ENCODE assay signal across 8 cellular contexts in the genomic region with DNA sequence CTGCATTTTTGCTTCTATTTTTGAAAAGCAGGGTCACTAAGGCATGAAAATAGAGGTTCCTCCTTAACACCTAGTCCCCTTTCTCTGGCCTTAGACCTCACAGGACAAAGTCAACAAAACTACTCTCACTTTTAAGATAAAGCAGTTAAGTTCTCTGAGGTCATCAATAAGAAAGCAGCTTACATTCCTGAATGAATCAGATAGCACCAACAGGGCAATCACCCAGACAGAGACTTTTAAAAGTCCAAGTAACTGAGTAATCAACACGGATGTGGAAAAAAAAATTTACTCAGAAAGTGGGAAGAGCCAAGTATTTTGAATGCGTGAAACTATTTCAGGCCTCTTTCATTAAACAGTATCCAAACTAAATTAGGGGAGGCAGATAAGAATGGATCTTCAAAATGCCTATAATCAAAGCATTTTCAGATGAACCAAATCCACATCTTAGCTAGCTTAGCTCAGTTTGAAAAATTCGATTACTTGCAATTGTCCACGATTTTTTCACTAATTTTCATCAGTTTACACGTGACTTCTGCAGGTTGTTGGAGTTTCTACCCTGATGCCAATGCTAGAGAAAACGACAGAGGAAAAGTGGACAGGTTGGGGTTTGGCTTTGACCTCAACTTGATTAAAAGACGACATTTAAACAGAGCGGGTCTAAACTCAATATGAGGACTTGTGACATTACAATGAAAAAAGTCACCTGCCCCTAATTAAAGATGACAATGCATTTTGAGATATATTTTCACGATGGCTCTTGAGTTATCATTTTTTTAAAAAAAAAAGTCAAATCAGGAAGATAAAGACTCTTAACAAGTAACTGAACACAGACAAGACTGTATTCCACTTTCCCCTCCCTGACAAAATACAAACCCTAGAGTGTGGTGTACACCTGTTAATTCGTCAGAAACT. TPM values are rescaled to one million over a fixed set of nuclear protein-coding genes. Genes with fewer than 3 reads are reported as not detected.
DNase-seq lines count a peak whose midpoint lies in the region; ATAC-seq lines count a peak whose summit lies in the region.

No MANE protein-coding gene starts in this region.

- H3K36me3 ChIP-seq in rectal smooth muscle tissue (ENCODE audit: control insufficient read depth, insufficient read depth, low read length) = no peaks in the 10 kb centered on the region

- peaks cover 11% of the 10 kb centered on the region for H3K4me1 ChIP-seq in rectal smooth muscle tissue (ENCODE audit: control insufficient read depth, insufficient read depth, low read length)

- H3K27me3 ChIP-seq in rectal smooth muscle tissue (ENCODE audit: control insufficient read depth, insufficient read depth, low read length) = no peaks in the 10 kb centered on the region

- H3K27ac ChIP-seq in rectal smooth muscle tissue (ENCODE audit: low read depth, low read length) = peak overlapping the region; percentile 78

- DNase-seq in GM04504 (ENCODE audit: low read depth) (peak; percentile 46), T-cell (no peak), glomerular visceral epithelial cell (ENCODE audit: extremely low spot score) (peak; percentile 83), CD1c-positive myeloid dendritic cell (ENCODE audit: extremely low spot score) (no peak), inferior parietal cortex (ENCODE audit: extremely low spot score) (no peak), NCI-H187 treated with DMSO at 0.1 percent for 48 hours (lab: John Stamatoyannopoulos, UW) (no peak)

- no peaks in the 10 kb centered on the region for H3K36me3 Mint-ChIP-seq in T-cell

- peaks cover 9 to 14% (median 12%) of the 10 kb centered on the region in 3 donors for H3K4me1 Mint-ChIP-seq in T-cell

- H3K4me3 Mint-ChIP-seq in T-cell = peak overlapping the region; percentile 69 to 75 (median 70)

- POLR2A ChIA-PET in T-cell (lab: Charles Lee) = interaction anchor here in 1 of 2 donors (0.7 kb wide), 1 partner anchor 579 kb away, joined by 3 read pairs; no protein-coding TSS in a partner anchor

- no peak overlapping the region for H3K9ac ChIP-seq in rectal smooth muscle tissue (ENCODE audit: low read length)

- peak overlapping the region; percentile 68 for H3K4me3 ChIP-seq in rectal smooth muscle tissue (ENCODE audit: low read length)

- no peaks in the 10 kb centered on the region for H3K9me3 Mint-ChIP-seq in T-cell

- no peak for ATAC-seq in T-cell (replicated peaks in 1 of 4)
- ATAC-seq in GM19328 (IDR thresholded peaks at IDR 0.05; ENCODE audit: unreplicated experiment) = no peak

- CTCF ChIA-PET in T-cell (lab: Charles Lee) = no interaction called here

- H3K27me3 Mint-ChIP-seq in T-cell = peaks cover 66 to 70% of the 10 kb centered on the region in 2 donors

- no peak overlapping the region for H3K27ac Mint-ChIP-seq in T-cell

RNA-seq across cellular contexts. Expression of gene BEND7, which starts 1.6 kb away (rescaled TPM):
- total RNA-seq in T-cell = 1 to 10 TPM in 1 of 5 donors, not detected in 4; 1.2 TPM

RNA-seq across cellular contexts. Expression of gene PRPF18, which starts 59.6 kb away (rescaled TPM):
- 10 to 100 TPM; 24.5 to 28.0 (median 25.9) TPM for total RNA-seq in T-cell

Comparison
In these comparisons a context has a peak if more than half of its experiments do, and no peak if none do; other contexts are left out.
1. DNase-seq: peak in GM04504 (single experiment) and glomerular visceral epithelial cell (single experiment); none in T-cell (0 of 34), CD1c-positive myeloid dendritic cell (single experiment), inferior parietal cortex (single experiment) and NCI-H187 treated with DMSO at 0.1 percent for 48 hours (single experiment).